ENCODE assay signal across 17 cellular contexts in the genomic region with DNA sequence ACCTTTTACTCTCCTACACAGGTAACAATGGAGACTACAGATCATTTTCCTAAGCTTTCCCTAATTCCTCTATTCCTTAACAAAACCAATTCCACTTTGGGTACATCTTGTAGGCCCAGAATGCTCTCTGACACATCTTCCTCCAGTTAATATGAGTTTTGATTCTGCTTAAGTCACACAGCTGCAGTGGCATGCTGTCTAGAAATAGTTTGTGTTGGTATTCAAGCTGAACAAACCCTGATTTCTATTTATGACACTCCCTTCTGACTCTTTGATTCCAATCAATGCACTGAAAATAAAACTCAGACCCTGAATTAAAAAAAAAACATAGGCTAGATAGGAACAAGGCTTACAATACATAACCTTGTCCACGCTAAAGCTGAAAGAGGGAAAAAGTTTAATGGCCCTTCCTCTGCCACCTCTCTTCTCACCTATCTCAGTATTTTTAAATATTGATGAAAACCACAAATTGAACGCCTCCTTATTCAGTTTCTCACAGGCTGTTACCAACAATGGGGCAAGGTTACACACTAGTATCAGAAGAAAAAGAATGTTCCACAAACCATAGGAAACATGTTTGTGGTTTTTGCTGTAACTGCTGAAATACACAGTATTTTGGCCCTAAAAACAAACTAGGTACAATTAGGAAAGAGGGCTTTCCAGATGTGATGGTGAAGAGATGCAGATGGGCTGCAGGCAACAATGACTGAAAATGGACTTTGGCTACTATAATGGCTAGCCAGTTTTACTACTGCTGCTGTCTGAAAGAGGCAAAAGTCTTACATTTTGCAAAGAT. TPM values are rescaled to one million over a fixed set of nuclear protein-coding genes. Genes with fewer than 3 reads are reported as not detected.
DNase-seq lines count a peak whose midpoint lies in the region; ATAC-seq, FAIRE-seq and TF ChIP-seq lines count a peak whose summit lies in the region.
"Had no signal": no experiment of that assay in that cellular context is flagged by ENCODE, and none has a peak within 500 bp of the region (broad histone marks: within the 10 kb centered on the region; RNA-seq: fewer than 3 reads in every experiment).

No MANE protein-coding gene starts in this region.

- SMC1A ChIA-PET in GM12878 (lab: Charles Lee; ENCODE audit: uncharacterized antibody, unreplicated experiment): interaction anchor here (0.6 to 3.3 kb wide), 10 partner anchors 9 to 111 kb away, joined by 3 to 8 read pairs (median 3); no protein-coding TSS in a partner anchor

- peaks cover 0 to 2% (median 0%) of the 10 kb centered on the region in 7 donors for H3K9me3 Mint-ChIP-seq in CD4-positive, CD25-positive, alpha-beta regulatory T cell
- no peaks in the 10 kb centered on the region for H3K9me3 Mint-ChIP-seq in nephron progenitor cell
- H3K9me3 Mint-ChIP-seq: activated T-cell treated with anti-CD3 and anti-CD28 coated beads, Interleukin-2, amount 50 U/mL, for 4 hours; stimulated activated naive CD8-positive, alpha-beta T cell treated with anti-CD3 and anti-CD28 coated beads, Interleukin-15, Interleukin-2, amounts not matched to agents 100 ng/mL and 50 ng/mL, for 24 hours had no signal

- 54% methylated on average over 2 of the region's 2 CpGs for WGBS in GM12878 (ENCODE audit: insufficient coverage, insufficient replicate concordance, low lambda C conversion rate, missing lambda C conversion rate)

- peaks cover 13 to 46% (median 32%) of the 10 kb centered on the region in 4 donors for H3K4me1 Mint-ChIP-seq in CD4-positive, CD25-positive, alpha-beta regulatory T cell
- no peaks in the 10 kb centered on the region for H3K4me1 Mint-ChIP-seq in nephron progenitor cell

- H3K36me3 Mint-ChIP-seq in CD4-positive, CD25-positive, alpha-beta regulatory T cell: peaks cover 23% of the 10 kb centered on the region
- peaks cover 50% of the 10 kb centered on the region for H3K36me3 Mint-ChIP-seq in nephron progenitor cell (ENCODE audit: low read depth)

- peak overlapping the region; percentile 16 to 78 (median 21) for H3K27ac Mint-ChIP-seq in CD4-positive, CD25-positive, alpha-beta regulatory T cell
- H3K27ac Mint-ChIP-seq in nephron progenitor cell: no peak overlapping the region
- H3K27ac Mint-ChIP-seq: stimulated activated naive CD8-positive, alpha-beta T cell treated with anti-CD3 and anti-CD28 coated beads, Interleukin-15, Interleukin-2, amounts not matched to agents 100 ng/mL and 50 ng/mL, for 24 hours had no signal

- no peak for DNase-seq in CD4-positive, CD25-positive, alpha-beta regulatory T cell
- DNase-seq in GM12878 (ENCODE audit: low read depth, low spot score) (no peak), SW480 (ENCODE audit: low spot score) (no peak), nephron progenitor cell (no peak)
- no peak for DNase-seq in stimulated activated naive CD4-positive, alpha-beta T cell treated with Interleukin-2 at 50 U/mL for 16 hours (lab: John Stamatoyannopoulos, UW)
- DNase-seq: activated T-cell treated with anti-CD3 and anti-CD28 coated beads, Interleukin-2, amount 50 U/mL, for 4 hours; mesenchymal stem cell; NCI-H1436 treated with DMSO at 0.1 percent for 48 hours; NCI-H774; Right ventricle myocardium superior; stimulated activated CD4-positive, alpha-beta T cell treated with anti-CD3 and anti-CD28 coated beads, Interleukin-2, amount 100 ng/mL, for 24 hours had no signal

- TF ChIP-seq CTCF in GM12878 (IDR thresholded peaks at IDR 0.05 in 2 of 3, conservative IDR thresholded peaks at IDR 0.05 in 1 of 3; ENCODE audit: control insufficient read depth in 2 of 3, extremely low read depth in 1 of 3, insufficient read depth in 1 of 3, low read depth in 3 of 3, low read length in 3 of 3) (no peak), nephron progenitor cell (IDR thresholded peaks at IDR 0.05) (no peak)

- H3K27me3 Mint-ChIP-seq in CD4-positive, CD25-positive, alpha-beta regulatory T cell: no peaks in the 10 kb centered on the region
- H3K27me3 Mint-ChIP-seq in nephron progenitor cell (ENCODE audit: low read depth, poor library complexity): no peaks in the 10 kb centered on the region
- H3K27me3 Mint-ChIP-seq: stimulated activated naive CD8-positive, alpha-beta T cell treated with anti-CD3 and anti-CD28 coated beads, Interleukin-15, Interleukin-2, amounts not matched to agents 100 ng/mL and 50 ng/mL, for 24 hours had no signal

- TF ChIP-seq RAD21 in GM12878 (IDR thresholded peaks at IDR 0.05; ENCODE audit: insufficient read depth, low read depth, low read length): no peak

- no peaks in the 10 kb centered on the region for H3K9me3 ChIP-seq in CD4-positive, CD25-positive, alpha-beta regulatory T cell (ENCODE audit: control insufficient read depth in 2 of 2, low read length in 2 of 2)
- no peaks in the 10 kb centered on the region for H3K9me3 ChIP-seq in GM12878 (replicated peaks; ENCODE audit: control insufficient read depth, insufficient read depth, low read length)
- H3K9me3 ChIP-seq: prostate gland had no signal

- H3K4me1 ChIP-seq in CD4-positive, CD25-positive, alpha-beta regulatory T cell (ENCODE audit: control insufficient read depth, insufficient read depth, low read length, poor library complexity, severe bottlenecking): peaks cover 27% of the 10 kb centered on the region
- H3K4me1 ChIP-seq in GM12878 (ENCODE audit: control insufficient read depth, insufficient read depth, low read length): peaks cover 4% of the 10 kb centered on the region; the same call in 1 of the 2 replicates
- H3K4me1 ChIP-seq: prostate gland had no signal

- H3K79me2 ChIP-seq in GM12878 (ENCODE audit: control insufficient read depth, insufficient read depth, low read length): no peaks in the 10 kb centered on the region

- POLR2A ChIA-PET in GM12878 (lab: Charles Lee): interaction anchor here (0.7 to 1.0 kb wide), 2 partner anchors 14 to 25 kb away, joined by 3 read pairs; no protein-coding TSS in a partner anchor

- ATAC-seq in CD4-positive, CD25-positive, alpha-beta regulatory T cell (ENCODE audit: low read depth in 2 of 2): no peak
- peak; percentile 80 for ATAC-seq in GM18867 (IDR thresholded peaks at IDR 0.05; ENCODE audit: unreplicated experiment)
- ATAC-seq in HG03565 (IDR thresholded peaks at IDR 0.05; ENCODE audit: unreplicated experiment): peak; percentile 45
- ATAC-seq in GM12878: peak; percentile 70
- no peak for ATAC-seq in HG03280 (IDR thresholded peaks at IDR 0.05; ENCODE audit: unreplicated experiment)
- ATAC-seq: activated T-cell treated with anti-CD3 and anti-CD28 coated beads, Interleukin-2, amount 50 U/mL, for 4 hours had no signal

- H3K27me3 ChIP-seq in CD4-positive, CD25-positive, alpha-beta regulatory T cell (ENCODE audit: control insufficient read depth, insufficient read depth, low read length): no peaks in the 10 kb centered on the region
- no peaks in the 10 kb centered on the region for H3K27me3 ChIP-seq in GM12878 (replicated peaks in 1 of 2; ENCODE audit: control insufficient read depth in 2 of 2, insufficient read depth in 2 of 2, low read length in 1 of 2)

- H2AFZ ChIP-seq in GM12878 (ENCODE audit: control insufficient read depth, low read depth, low read length): no peak overlapping the region

- peak overlapping the region; percentile 1; the same call in 1 of the 2 replicates for H3K4me2 ChIP-seq in GM12878 (ENCODE audit: control insufficient read depth, insufficient read depth)

- FAIRE-seq in GM12878 (lab: Jason Lieb, UNC): no peak
- FAIRE-seq: endothelial cell of umbilical vein had no signal

- H4K20me1 ChIP-seq in GM12878 (ENCODE audit: control insufficient read depth, insufficient read depth): no peaks in the 10 kb centered on the region

- peak overlapping the region; percentile 9 for H3K4me3 ChIP-seq in CD4-positive, CD25-positive, alpha-beta regulatory T cell (ENCODE audit: low read depth, low read length)
- H3K4me3 ChIP-seq in GM12878: no peak overlapping the region
- H3K4me3 ChIP-seq: prostate gland had no signal

- H3K9ac ChIP-seq in GM12878 (ENCODE audit: control insufficient read depth, insufficient read depth, low read length): no peak overlapping the region

- CTCF ChIA-PET in GM12878 (lab: Yijun Ruan, JAX): interaction anchor here (0.9 to 1.6 kb wide), 3 partner anchors 13 to 111 kb away, joined by 3 to 5 read pairs (median 4); no protein-coding TSS in a partner anchor

- peak overlapping the region; percentile 55 for H3K27ac ChIP-seq in CD4-positive, CD25-positive, alpha-beta regulatory T cell (ENCODE audit: insufficient read depth, low read length, poor library complexity, severe bottlenecking)
- no peak overlapping the region for H3K27ac ChIP-seq in GM12878 (ENCODE audit: control insufficient read depth, insufficient read depth)
- H3K27ac ChIP-seq: prostate gland had no signal

- intact Hi-C loops in GM12878 (cut with micrococcal nuclease; ENCODE audit: unreplicated experiment): no loop called here

- no peak for TF ChIP-seq POLR2A in GM12878 (IDR thresholded peaks at IDR 0.05; ENCODE audit: low read depth, low read length)

- no peaks in the 10 kb centered on the region for H3K36me3 ChIP-seq in CD4-positive, CD25-positive, alpha-beta regulatory T cell (ENCODE audit: control insufficient read depth, insufficient read depth, low read length)
- no peaks in the 10 kb centered on the region for H3K36me3 ChIP-seq in GM12878 (ENCODE audit: control insufficient read depth in 2 of 2, insufficient read depth in 2 of 2, low read length in 1 of 2)
- H3K36me3 ChIP-seq: prostate gland had no signal

- in situ Hi-C loops in GM12878 (cut with MboI): no loop called here

- TF ChIP-seq EP300 in GM12878 (IDR thresholded peaks at IDR 0.05; ENCODE audit: borderline replicate concordance in 1 of 2, control insufficient read depth in 1 of 2, low read depth in 2 of 2, low read length in 2 of 2): no peak

- no TSS peak for BruUV-seq in GM12878 (replicated peaks; lab: Mats Ljungman, UMichigan)

- H3K4me3 Mint-ChIP-seq in CD4-positive, CD25-positive, alpha-beta regulatory T cell: peak overlapping the region in 3 of 4 donors; percentile 2 to 55 (median 3)
- H3K4me3 Mint-ChIP-seq in nephron progenitor cell: no peak overlapping the region
- H3K4me3 Mint-ChIP-seq: activated T-cell treated with anti-CD3 and anti-CD28 coated beads, Interleukin-2, amount 50 U/mL, for 4 hours; stimulated activated naive CD8-positive, alpha-beta T cell treated with anti-CD3 and anti-CD28 coated beads, Interleukin-15, Interleukin-2, amounts not matched to agents 100 ng/mL and 50 ng/mL, for 24 hours had no signal

- RAD21 ChIA-PET in GM12878 (lab: Charles Lee; ENCODE audit: unreplicated experiment): interaction anchor here (1.0 to 1.6 kb wide), 2 partner anchors 16 to 111 kb away, joined by 3 to 6 read pairs; no protein-coding TSS in a partner anchor

RNA-seq across cellular contexts. Expression of a gene that starts 35.7 kb away (rescaled TPM):
- total RNA-seq in CD4-positive, CD25-positive, alpha-beta regulatory T cell: 15.7 TPM
- under 1 TPM; 0.05 to 0.69 (median 0.45) TPM for polyA plus RNA-seq in CD4-positive, CD25-positive, alpha-beta regulatory T cell
- total RNA-seq in GM12878 (2013; cell fraction: nucleolus; rRNA removed): 6.6 and 9.8 TPM in 2 replicates
- 4.8 and 5.7 TPM in 2 replicates for total RNA-seq in GM12878 (2014; rRNA removed)
- 5.7 and 6.4 TPM in 2 replicates for total RNA-seq in GM12878 (2014; rRNA removed; fragmentation: Illumina TruSeq; extraction: Trizol)
- total RNA-seq in GM12878 (2021): 12.0 and 12.6 TPM in 2 replicates
- 3.8 TPM for polyA plus RNA-seq in GM12878 (2011; ENCODE audit: low read depth)
- polyA plus RNA-seq in GM12878 (2011; rRNA removed): 0.24 and 0.69 TPM in 2 replicates
- polyA plus RNA-seq in GM12878 (2011; cell fraction: cytosol; rRNA removed): 0.25 and 0.38 TPM in 2 replicates
- 0.67 and 0.76 TPM in 2 replicates for polyA plus RNA-seq in GM12878 (2011; cell fraction: nucleus; rRNA removed)
- polyA plus RNA-seq in GM12878 (2012): 5.4 and 6.4 TPM in 2 replicates
- polyA plus RNA-seq in GM12878 (2014; fragmentation: Illumina TruSeq; extraction: Trizol): 7.9 and 8.7 TPM in 2 replicates
- polyA plus RNA-seq in GM12878 (2014; fragmentation: Nextera tagmentation; extraction: Ambion mirVana): 1 to 10 TPM; 1.1 to 2.1 TPM
- polyA plus RNA-seq in GM12878 (2014; rRNA removed): 5.0 and 5.2 TPM in 2 replicates
- 1 to 10 TPM; 1.6 to 2.8 TPM for polyA plus RNA-seq in GM12878 (2016; fragmentation: Nextera tagmentation; extraction: Ambion mirVana)
- polyA minus RNA-seq in GM12878 (2011; rRNA and poly(A)+ RNA removed): 0.66 and 1.7 TPM in 2 replicates
- polyA minus RNA-seq in GM12878 (2011; cell fraction: cytosol; rRNA and poly(A)+ RNA removed): 0.94 TPM in 1 of 2 replicates, not detected in the other
- polyA minus RNA-seq in GM12878 (2011; cell fraction: nucleus; rRNA and poly(A)+ RNA removed): 0.38 and 0.48 TPM in 2 replicates

Comparison
In these comparisons a context has a peak if more than half of its experiments do, and no peak if none do; other contexts are left out.
1. ATAC-seq: peak in GM18867 (single experiment), HG03565 (single experiment) and GM12878 (single experiment); none in CD4-positive, CD25-positive, alpha-beta regulatory T cell (0 of 2) and HG03280 (single experiment).